ENCODE assay signal across 18 cellular contexts in genomic region chr11:110891411-110891810, GRCh38.
DNase-seq lines count a peak whose midpoint lies in the region; ATAC-seq and TF ChIP-seq lines count a peak whose summit lies in the region.
"Had no signal": no experiment of that assay in that cellular context is flagged by ENCODE, and none has a peak within 500 bp of the region (broad histone marks: within the 10 kb centered on the region; RNA-seq: fewer than 3 reads in every experiment).

No MANE protein-coding gene starts in this region.

- no peaks in the 10 kb centered on the region for H3K9me3 ChIP-seq in adipocyte (ENCODE audit: control insufficient read depth, low read length)
- no peaks in the 10 kb centered on the region for H3K9me3 ChIP-seq in fibroblast of lung (ENCODE audit: control insufficient read depth, insufficient read depth, low read depth, low read length)
- no peaks in the 10 kb centered on the region for H3K9me3 ChIP-seq in neuronal stem cell (replicated peaks in 1 of 2; ENCODE audit: control insufficient read depth in 2 of 2, insufficient read depth in 1 of 2, low read depth in 1 of 2, low read length in 2 of 2)
- H3K9me3 ChIP-seq in gastrocnemius medialis: no peaks in the 10 kb centered on the region

- intact Hi-C loops in gastrocnemius medialis (cut with DNase I; ENCODE audit: low total_unique reads): no loop called here

- H3K9ac ChIP-seq in adipocyte (ENCODE audit: low read length) (no peak overlapping the region), fibroblast of lung (ENCODE audit: insufficient read depth, low read length) (no peak overlapping the region), neuronal stem cell (ENCODE audit: low read depth, low read length, poor library complexity) (no peak overlapping the region)

- no peaks in the 10 kb centered on the region for H3K27me3 ChIP-seq in adipocyte (replicated peaks; ENCODE audit: control insufficient read depth, insufficient read depth, low read length)
- H3K27me3 ChIP-seq in fibroblast of lung (ENCODE audit: control insufficient read depth, insufficient read depth, low read length): no peaks in the 10 kb centered on the region
- no peaks in the 10 kb centered on the region for H3K27me3 ChIP-seq in neuronal stem cell (ENCODE audit: control insufficient read depth in 3 of 3, insufficient read depth in 3 of 3, low read depth in 1 of 3, low read length in 3 of 3)
- H3K27me3 ChIP-seq in gastrocnemius medialis: no peaks in the 10 kb centered on the region
- H3K27me3 ChIP-seq: dorsolateral prefrontal cortex had no signal

- H3K4me3 ChIP-seq in AG10803 (ENCODE audit: low read length) (no peak overlapping the region), adipocyte (ENCODE audit: low read length) (no peak overlapping the region), fibroblast of lung (replicated peaks in 1 of 4; ENCODE audit: control extremely low read depth in 1 of 4, insufficient read depth in 1 of 4, low read depth in 3 of 4, low read length in 4 of 4) (no peak overlapping the region), neuronal stem cell (ENCODE audit: low read length in 2 of 2) (no peak overlapping the region), gastrocnemius medialis (no peak overlapping the region)
- H3K4me3 ChIP-seq: dorsolateral prefrontal cortex had no signal

- H2AFZ ChIP-seq in fibroblast of lung (ENCODE audit: low read length) (no peak overlapping the region), neuronal stem cell (ENCODE audit: low read length) (no peak overlapping the region)

- H3K23ac ChIP-seq in neuronal stem cell (ENCODE audit: low read depth, low read length, poor library complexity): no peak overlapping the region

- H3K4me2 ChIP-seq in fibroblast of lung (ENCODE audit: extremely low read depth, insufficient read depth, low read length): no peak overlapping the region
- no peak overlapping the region for H3K4me2 ChIP-seq in neuronal stem cell (ENCODE audit: insufficient read depth, low read length, poor library complexity, severe bottlenecking)

- no peak overlapping the region for H4K8ac ChIP-seq in neuronal stem cell (ENCODE audit: low read depth, low read length)

- H4K91ac ChIP-seq in neuronal stem cell (ENCODE audit: low read depth, low read length, poor library complexity): no peak overlapping the region

- H2BK15ac ChIP-seq in neuronal stem cell (ENCODE audit: low read length): no peak overlapping the region

- no peak overlapping the region for H2BK120ac ChIP-seq in neuronal stem cell (ENCODE audit: low read depth, low read length)

- H3K36me3 ChIP-seq in adipocyte (ENCODE audit: control insufficient read depth, insufficient read depth, low read length, severe bottlenecking) (no peaks in the 10 kb centered on the region), fibroblast of lung (ENCODE audit: control insufficient read depth, insufficient read depth, low read length) (no peaks in the 10 kb centered on the region), neuronal stem cell (replicated peaks in 1 of 2; ENCODE audit: control insufficient read depth in 2 of 2, insufficient read depth in 2 of 2, low read length in 2 of 2) (no peaks in the 10 kb centered on the region), gastrocnemius medialis (no peaks in the 10 kb centered on the region)

- TF ChIP-seq CTCF in AG10803 (conservative IDR thresholded peaks at IDR 0.05; ENCODE audit: low read length) (no peak), fibroblast of lung (conservative IDR thresholded peaks at IDR 0.05 in 1 of 2, IDR thresholded peaks at IDR 0.05 in 1 of 2; ENCODE audit: low read depth in 1 of 2, low read length in 2 of 2) (no peak), gastrocnemius medialis (IDR thresholded peaks at IDR 0.05 in 4 of 5, conservative IDR thresholded peaks at IDR 0.05 in 1 of 5) (no peak)

- no peak overlapping the region for H3K14ac ChIP-seq in neuronal stem cell (ENCODE audit: low read length)

- peak overlapping the region; percentile 26 for H3K27ac ChIP-seq in fibroblast of lung (ENCODE audit: insufficient read depth, low read length)
- no peak overlapping the region for H3K27ac ChIP-seq in neuronal stem cell (replicated peaks; ENCODE audit: low read length)
- H3K27ac ChIP-seq in gastrocnemius medialis: no peak overlapping the region
- H3K27ac ChIP-seq: dorsolateral prefrontal cortex had no signal

- H3K4me1 ChIP-seq in adipocyte (ENCODE audit: control insufficient read depth, insufficient read depth, low read length) (peaks cover 30% of the 10 kb centered on the region), fibroblast of lung (ENCODE audit: control insufficient read depth, extremely low read depth, insufficient read depth, low read length) (peaks cover 14% of the 10 kb centered on the region), neuronal stem cell (ENCODE audit: control insufficient read depth in 2 of 2, insufficient read depth in 1 of 2, low read depth in 1 of 2, low read length in 2 of 2) (no peaks in the 10 kb centered on the region), gastrocnemius medialis (peaks cover under 1 to 2% of the 10 kb centered on the region in 2 donors)

- no CpG with 5 or more reads among the region's 1 CpG for WGBS in neuronal stem cell (ENCODE audit: extremely low coverage in 2 of 2, insufficient read length in 2 of 2, insufficient replicate concordance in 1 of 2), 2 donors

- H2BK5ac ChIP-seq in neuronal stem cell (ENCODE audit: low read length): no peak overlapping the region

- DNase-seq in AG10803 (ENCODE audit: low read depth) (peak; percentile 31), adipocyte (ENCODE audit: low read depth) (peak; percentile 83), fibroblast of lung (ENCODE audit: low read depth in 2 of 2) (peak; percentile 75 to 93), non-pigmented ciliary epithelial cell (ENCODE audit: low read depth) (peak; percentile 68), MV-4-11 (lab: John Stamatoyannopoulos, UW) (no peak), neuronal stem cell (ENCODE audit: low spot score) (no peak), gastrocnemius medialis (no peak)
- DNase-seq: ACHN; activated CD4-positive, alpha-beta T cell treated with anti-CD3 and anti-CD28 coated beads, Interleukin-2, amount 50 U/mL, for 48 hours; activated naive CD4-positive, alpha-beta T cell treated with anti-CD3 and anti-CD28 coated beads, Interleukin-2, amount 10 ng/mL, durations not matched to agents 7 days and 5 days; CD8-positive, alpha-beta memory T cell; DND-41; dorsolateral prefrontal cortex; left cardiac atrium; midbrain; NCI-H1694 treated with DMSO at 0.1 percent for 48 hours had no signal

- no peak overlapping the region for H2AK5ac ChIP-seq in neuronal stem cell (ENCODE audit: low read depth, low read length)

- H2BK12ac ChIP-seq in neuronal stem cell (ENCODE audit: low read length): no peak overlapping the region

- no peak overlapping the region for H3K18ac ChIP-seq in neuronal stem cell (ENCODE audit: low read length)

- no peaks in the 10 kb centered on the region for H3K79me2 ChIP-seq in fibroblast of lung (ENCODE audit: control insufficient read depth, insufficient read depth, low read length)

- H3K79me1 ChIP-seq in neuronal stem cell (ENCODE audit: low read depth, low read length): no peaks in the 10 kb centered on the region

- no peak for TF ChIP-seq POLR2A in gastrocnemius medialis (IDR thresholded peaks at IDR 0.05)

- ATAC-seq in GM18517 (IDR thresholded peaks at IDR 0.05; ENCODE audit: unreplicated experiment) (no peak), gastrocnemius medialis (no peak)
- ATAC-seq: HepG2 had no signal

- H3K4ac ChIP-seq in neuronal stem cell (ENCODE audit: low read length): no peak overlapping the region

- H4K20me1 ChIP-seq in fibroblast of lung (ENCODE audit: control insufficient read depth, extremely low read depth, insufficient read depth, low read length): no peaks in the 10 kb centered on the region

- in situ Hi-C loops in gastrocnemius medialis (cut with MboI; ENCODE audit: low sequenced_read_pairs in 4 of 4): no loop called here

Comparison
In these comparisons a context has a peak if more than half of its experiments do, and no peak if none do; other contexts are left out.
1. DNase-seq: peak in AG10803 (single experiment), adipocyte (single experiment), fibroblast of lung (2 of 2) and non-pigmented ciliary epithelial cell (single experiment); none in MV-4-11 (single experiment), neuronal stem cell (single experiment) and gastrocnemius medialis (0 of 2).